19 cellular contexts compared by ENCODE assay signal in the genomic region with DNA sequence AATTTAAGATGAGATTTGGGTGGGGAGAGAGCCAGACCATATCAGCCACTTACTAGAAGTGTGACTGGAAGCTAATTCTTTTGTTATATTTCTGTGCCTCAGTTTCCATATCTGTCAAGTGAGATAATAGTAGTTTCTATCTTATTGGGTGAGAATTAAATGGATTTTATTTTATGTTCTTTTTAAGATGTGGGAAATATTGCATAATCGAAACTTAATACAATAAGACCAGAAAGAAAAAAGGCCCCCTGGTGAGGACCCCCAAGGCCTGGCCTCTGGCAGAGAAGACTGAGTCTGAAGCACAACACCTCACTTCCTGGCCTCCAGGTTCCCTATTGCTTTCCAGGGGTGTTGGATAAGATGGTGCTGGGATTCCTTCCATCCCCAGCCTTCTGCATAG. TPM values are rescaled to one million over a fixed set of nuclear protein-coding genes. Genes with fewer than 3 reads are reported as not detected.
DNase-seq lines count a peak whose midpoint lies in the region; ATAC-seq, FAIRE-seq and TF ChIP-seq lines count a peak whose summit lies in the region.
"Had no signal": no experiment of that assay in that cellular context is flagged by ENCODE, and none has a peak within 500 bp of the region (broad histone marks: within the 10 kb centered on the region; RNA-seq: fewer than 3 reads in every experiment).

No MANE protein-coding gene starts in this region.

- H3K9me3 Mint-ChIP-seq in stimulated activated memory B cell treated with anti-CD40 and anti-IgM and Interleukin-4, amounts not matched to agents 10 μg/mL and 1 μg/mL and 100 μg/mL, for 72 hours = no peaks in the 10 kb centered on the region
- H3K9me3 Mint-ChIP-seq: CD4-positive, alpha-beta memory T cell had no signal

- H3K4me2 ChIP-seq in DOHH2 (ENCODE audit: low read length) = peak overlapping the region; percentile 21; the same call in 1 of the 2 replicates
- H3K4me2 ChIP-seq in Karpas-422 (ENCODE audit: low read depth, low read length, poor library complexity, severe bottlenecking) = peak overlapping the region; percentile 46
- no peak overlapping the region for H3K4me2 ChIP-seq in K562 (ENCODE audit: insufficient read depth, low read length)

- H3K4me3 ChIP-seq in DOHH2 (ENCODE audit: low read length) = no peak overlapping the region
- no peak overlapping the region for H3K4me3 ChIP-seq in Karpas-422 (ENCODE audit: low read length)
- H3K4me3 ChIP-seq in K562 = no peak overlapping the region

- H4K20me1 ChIP-seq in DOHH2 (ENCODE audit: control insufficient read depth, insufficient read depth, low read depth, low read length) = peaks cover 21% of the 10 kb centered on the region; the same call in 1 of the 2 replicates
- H4K20me1 ChIP-seq in Karpas-422 (ENCODE audit: insufficient read depth, low read depth, low read length) = peaks cover 97% of the 10 kb centered on the region
- H4K20me1 ChIP-seq in K562 (replicated peaks; ENCODE audit: control insufficient read depth, insufficient read depth, low read length) = 0 out of 2 replicates have a peak, but pooled peaks cover 5% of the 10 kb centered on the region

- TF ChIP-seq CTCF in DOHH2 (IDR thresholded peaks at IDR 0.05; ENCODE audit: low read depth, low read length, poor library complexity, severe bottlenecking) = no peak
- no peak for TF ChIP-seq CTCF in K562 (IDR thresholded peaks at IDR 0.05 in 2 of 3, conservative IDR thresholded peaks at IDR 0.05 in 1 of 3; ENCODE audit: insufficient read depth in 2 of 3, low read depth in 1 of 3, low read length in 3 of 3)

- no peak for DNase-seq in Karpas-422
- no peak for DNase-seq in K562 (ENCODE audit: extremely low read depth in 1 of 4, low spot score in 3 of 4)
- no peak for DNase-seq in G401 (ENCODE audit: low spot score)
- no peak for DNase-seq in NCI-H1105 treated with DMSO at 0.1 percent for 48 hours (lab: John Stamatoyannopoulos, UW)
- DNase-seq: BE2C; CD4-positive, alpha-beta memory T cell; DMS79; EL; GDM1; HCEC 1CT had no signal

- no peak for ATAC-seq in K562
- ATAC-seq in stimulated activated memory B cell treated with anti-CD40 and anti-IgM and Interleukin-4, amounts not matched to agents 10 μg/mL and 1 μg/mL and 100 μg/mL, for 72 hours = no peak
- ATAC-seq in GM21825 (IDR thresholded peaks at IDR 0.05; ENCODE audit: unreplicated experiment) = no peak
- ATAC-seq: HepG2 had no signal

- no peak for TF ChIP-seq RAD21 in K562 (CRISPR knock-in tag; conservative IDR thresholded peaks at IDR 0.05 in 1 of 2, IDR thresholded peaks at IDR 0.05 in 1 of 2)

- H3K27ac Mint-ChIP-seq in stimulated activated memory B cell treated with anti-CD40 and anti-IgM and Interleukin-4, amounts not matched to agents 10 μg/mL and 1 μg/mL and 100 μg/mL, for 72 hours = peak overlapping the region; percentile 91
- H3K27ac Mint-ChIP-seq: CD4-positive, alpha-beta memory T cell had no signal

- no peak for TF ChIP-seq EP300 in K562 (IDR thresholded peaks at IDR 0.05; ENCODE audit: low read length)

- POLR2A ChIA-PET in K562 (lab: Yijun Ruan, JAX) = interaction anchor here (0.7 to 1.1 kb wide), 2 partner anchors 9 to 24 kb away, joined by 3 read pairs; no protein-coding TSS in a partner anchor

- H3K9me1 ChIP-seq in K562 (ENCODE audit: control insufficient read depth, insufficient read depth, low read length) = no peaks in the 10 kb centered on the region

- CTCF ChIA-PET in K562 (lab: Yijun Ruan, JAX; ENCODE audit: low intra/inter-chr PET ratio) = no interaction called here

- H3K9me2 ChIP-seq in DOHH2 (replicated peaks; ENCODE audit: control insufficient read depth, low read length) (no peaks in the 10 kb centered on the region), Karpas-422 (replicated peaks; ENCODE audit: insufficient read depth, low read length) (no peaks in the 10 kb centered on the region)

- BruUV-seq in K562 (replicated peaks; lab: Mats Ljungman, UMichigan) = no TSS peak

- no peaks in the 10 kb centered on the region for H3K27me3 Mint-ChIP-seq in stimulated activated memory B cell treated with anti-CD40 and anti-IgM and Interleukin-4, amounts not matched to agents 10 μg/mL and 1 μg/mL and 100 μg/mL, for 72 hours

- H3K27ac ChIP-seq in DOHH2 (ENCODE audit: low read depth, low read length) (peak overlapping the region; percentile 35), Karpas-422 (ENCODE audit: low read length) (peak overlapping the region; percentile 100), K562 (ENCODE audit: extremely low read depth, low read depth, low read length) (no peak overlapping the region)
- H3K27ac ChIP-seq: C4-2B had no signal

- H3K36me3 Mint-ChIP-seq in stimulated activated memory B cell treated with anti-CD40 and anti-IgM and Interleukin-4, amounts not matched to agents 10 μg/mL and 1 μg/mL and 100 μg/mL, for 72 hours = peaks cover 81% of the 10 kb centered on the region
- H3K36me3 Mint-ChIP-seq: CD4-positive, alpha-beta memory T cell had no signal

- FAIRE-seq in K562 (lab: Jason Lieb, UNC) = no peak
- FAIRE-seq: A204.1, GM12892, H1, HepG2, HTR-8/SVneo had no signal

- no peaks in the 10 kb centered on the region for H3K27me3 ChIP-seq in DOHH2 (ENCODE audit: control insufficient read depth, low read length)
- no peaks in the 10 kb centered on the region for H3K27me3 ChIP-seq in Karpas-422 (ENCODE audit: low read length)
- H3K27me3 ChIP-seq in K562 (ENCODE audit: control insufficient read depth in 2 of 2, insufficient read depth in 2 of 2, low read length in 2 of 2) = peaks cover 7 to 18% of the 10 kb centered on the region in 2 experiments; a peak in 4 of 5 replicates

- no peak for TF ChIP-seq POLR2A in K562 (conservative IDR thresholded peaks at IDR 0.05)

- in situ Hi-C loops in K562 (cut with MboI) = no loop called here
- in situ Hi-C loops in G401 (cut with HindIII; ENCODE audit: low sequenced_read_pairs) = no loop called here

- H3K4me3 Mint-ChIP-seq in stimulated activated memory B cell treated with anti-CD40 and anti-IgM and Interleukin-4, amounts not matched to agents 10 μg/mL and 1 μg/mL and 100 μg/mL, for 72 hours = no peak overlapping the region
- H3K4me3 Mint-ChIP-seq: CD4-positive, alpha-beta memory T cell had no signal

- H3K9ac ChIP-seq in Karpas-422 (ENCODE audit: low read length) (peak overlapping the region; percentile 27), K562 (ENCODE audit: insufficient read depth in 1 of 2, low read depth in 2 of 2, low read length in 2 of 2) (no peak overlapping the region)

- H3K36me3 ChIP-seq in DOHH2 (ENCODE audit: control insufficient read depth, low read length) (peaks cover 95% of the 10 kb centered on the region), Karpas-422 (ENCODE audit: insufficient read depth, low read length) (peaks cover 90% of the 10 kb centered on the region), K562 (ENCODE audit: control insufficient read depth, insufficient read depth, low read length) (no peaks in the 10 kb centered on the region)
- H3K36me3 ChIP-seq: BE2C had no signal

- H3K79me2 ChIP-seq in DOHH2 (ENCODE audit: control insufficient read depth, low read length) (peaks cover 100% of the 10 kb centered on the region), Karpas-422 (ENCODE audit: low read length) (peaks cover 100% of the 10 kb centered on the region), K562 (ENCODE audit: control insufficient read depth, insufficient read depth, low read length) (no peaks in the 10 kb centered on the region)

- H3F3A ChIP-seq in DOHH2 (ENCODE audit: control insufficient read depth, insufficient read depth) = peaks cover 50% of the 10 kb centered on the region

- peaks cover 97% of the 10 kb centered on the region for H3K4me1 Mint-ChIP-seq in stimulated activated memory B cell treated with anti-CD40 and anti-IgM and Interleukin-4, amounts not matched to agents 10 μg/mL and 1 μg/mL and 100 μg/mL, for 72 hours
- H3K4me1 Mint-ChIP-seq: CD4-positive, alpha-beta memory T cell had no signal

- intact Hi-C loops in K562 (cut with micrococcal nuclease) = no loop called here

- no peaks in the 10 kb centered on the region for H3K9me3 ChIP-seq in DOHH2 (ENCODE audit: control insufficient read depth, insufficient read depth, low read length)
- no peaks in the 10 kb centered on the region for H3K9me3 ChIP-seq in Karpas-422 (ENCODE audit: low read length)
- H3K9me3 ChIP-seq in K562 (replicated peaks; ENCODE audit: control insufficient read depth, insufficient read depth, low read depth, low read length) = no peaks in the 10 kb centered on the region
- H3K9me3 ChIP-seq: BE2C had no signal

- H2AFZ ChIP-seq in Karpas-422 (ENCODE audit: low read length) = no peak overlapping the region
- no peak overlapping the region for H2AFZ ChIP-seq in K562 (ENCODE audit: low read depth, low read length)

- H3K4me1 ChIP-seq in DOHH2 (ENCODE audit: control insufficient read depth, low read length) = peaks cover 92% of the 10 kb centered on the region
- H3K4me1 ChIP-seq in Karpas-422 (ENCODE audit: low read length) = peaks cover 100% of the 10 kb centered on the region
- H3K4me1 ChIP-seq in K562 (replicated peaks in 1 of 2; ENCODE audit: control insufficient read depth in 2 of 2, insufficient read depth in 2 of 2, low read length in 2 of 2) = no peaks in the 10 kb centered on the region; a peak in 1 of 5 replicates
- H3K4me1 ChIP-seq: BE2C had no signal

- WGBS in K562 (ENCODE audit: insufficient coverage, low coverage, missing lambda C conversion rate) = 13% methylated on average over 1 of the region's 1 CpG

TF ChIP-seq in K562, 482 proteins besides CTCF, POLR2A, EP300 and RAD21 (continues in another document):
- no peak for TF ChIP-seq ATF7 (IDR thresholded peaks at IDR 0.05)

RNA-seq across cellular contexts. Expression of a gene that starts 13.7 kb away (rescaled TPM):
- total RNA-seq in Karpas-422 (2014; rRNA removed; shearing (Covaris generic); ENCODE audit: low replicate concordance) = 574 and 580 TPM in 2 replicates
- total RNA-seq in K562 (2011; cell fraction: chromatin; rRNA removed; ENCODE audit: low replicate concordance) = 18.9 and 24.9 TPM in 2 replicates
- total RNA-seq in K562 (2011; cell fraction: nucleolus; rRNA removed) = 10.9 and 11.8 TPM in 2 replicates
- total RNA-seq in K562 (2011; cell fraction: nucleoplasm; rRNA removed) = 12.5 and 14.6 TPM in 2 replicates
- total RNA-seq in K562 (2014; rRNA removed) (1.7 and 4.0 TPM in 2 replicates), K562 (2014; rRNA removed; fragmentation: Illumina TruSeq; extraction: Trizol) (2.7 and 3.3 TPM in 2 replicates), K562 (2015; rRNA removed; fragmentation: Illumina TruSeq; extraction: Trizol) (3.9 and 4.0 TPM in 2 replicates), K562 (2021) (7.1 and 8.6 TPM in 2 replicates)
- polyA plus RNA-seq in K562 (2011; rRNA removed) (4.2 and 7.9 TPM in 2 replicates), K562 (2014; fragmentation: Illumina TruSeq; extraction: Trizol) (2.6 and 3.1 TPM in 2 replicates), K562 (2014; fragmentation: Nextera tagmentation; extraction: Ambion mirVana) (1 to 10 TPM in 1 of 2 experiments, under 1 TPM in 1; 0.94 to 1.0 TPM), K562 (2014; rRNA removed) (1.9 TPM in 2 replicates)
- polyA plus RNA-seq in K562 (2011; cell fraction: cytosol; rRNA removed) = 3.7 and 4.9 TPM in 2 replicates
- 15.0 and 22.1 TPM in 2 replicates for polyA plus RNA-seq in K562 (2011; cell fraction: nucleus; rRNA removed)
- 3.7 and 12.8 TPM in 2 replicates for polyA plus RNA-seq in K562 (2012)
- polyA minus RNA-seq in K562 (2011; rRNA and poly(A)+ RNA removed) = 9.3 and 12.6 TPM in 2 replicates
- 8.3 and 9.6 TPM in 2 replicates for polyA minus RNA-seq in K562 (2011; cell fraction: cytosol; rRNA and poly(A)+ RNA removed)
- polyA minus RNA-seq in K562 (2011; cell fraction: nucleus; rRNA and poly(A)+ RNA removed) = 11.0 and 21.5 TPM in 2 replicates
- total RNA-seq in G401 (2014; rRNA removed; shearing (Covaris generic)) = 34.8 and 42.4 TPM in 2 replicates

Comparison
In these comparisons a context has a peak if more than half of its experiments do, and no peak if none do; other contexts are left out.
1. RNA of a gene that starts 13.7 kb away (total RNA-seq): 574 to 580 TPM in Karpas-422; 34.8 to 42.4 TPM in G401 and 1.7 to 24.9 TPM in K562; every median in the first group is over 10 times any median in the second.